Comparison of ENCODE assay signal across 10 cellular contexts in the genomic region with DNA sequence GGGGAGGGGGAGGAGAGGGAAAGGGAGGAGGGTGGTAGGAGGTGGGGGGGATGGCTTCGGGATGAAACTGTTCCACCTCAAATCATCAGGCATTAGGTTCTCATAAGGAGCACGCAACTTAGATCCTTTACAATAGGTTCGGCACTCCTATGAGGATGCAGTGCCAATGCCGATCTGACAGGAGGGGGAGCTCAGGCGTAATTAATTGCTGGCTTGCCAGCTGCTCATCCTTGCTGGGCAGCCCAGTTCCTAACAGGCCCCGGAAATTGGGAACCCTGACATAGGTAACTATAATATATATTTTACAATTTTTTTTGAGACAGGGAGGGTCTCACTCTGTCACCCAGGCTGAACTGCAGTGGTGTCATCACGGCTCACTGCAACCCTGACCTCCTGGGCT.
DNase-seq lines count a peak whose midpoint lies in the region; ATAC-seq and TF ChIP-seq lines count a peak whose summit lies in the region.
"Had no signal": no experiment of that assay in that cellular context is flagged by ENCODE, and none has a peak within 500 bp of the region (broad histone marks: within the 10 kb centered on the region; RNA-seq: fewer than 3 reads in every experiment).

No MANE protein-coding gene starts in this region.

- H3K4me1 ChIP-seq in RWPE2 (ENCODE audit: insufficient read depth, poor library complexity, severe bottlenecking) = no peaks in the 10 kb centered on the region
- no peaks in the 10 kb centered on the region for H3K4me1 ChIP-seq in upper lobe of right lung

- H3K27ac Mint-ChIP-seq in activated naive CD4-positive, alpha-beta T cell treated with anti-CD3 and anti-CD28 coated beads for 36 hours = no peak overlapping the region
- no peak overlapping the region for H3K27ac Mint-ChIP-seq in HFFc6
- H3K27ac Mint-ChIP-seq: mesothelial cell of epicardium had no signal

- ATAC-seq in RWPE2 (ENCODE audit: low read depth) = peak; percentile 83
- ATAC-seq in left ventricle myocardium superior = peak; percentile 79
- peak; percentile 62 for ATAC-seq in upper lobe of right lung
- no peak for ATAC-seq in GM19023 (IDR thresholded peaks at IDR 0.05; ENCODE audit: unreplicated experiment)

- peaks cover 3% of the 10 kb centered on the region for H3K4me1 Mint-ChIP-seq in activated naive CD4-positive, alpha-beta T cell treated with anti-CD3 and anti-CD28 coated beads for 36 hours (ENCODE audit: low read depth)
- H3K4me1 Mint-ChIP-seq in HFFc6 (ENCODE audit: low read depth) = no peaks in the 10 kb centered on the region
- H3K4me1 Mint-ChIP-seq: mesothelial cell of epicardium had no signal

- H3K36me3 Mint-ChIP-seq in activated naive CD4-positive, alpha-beta T cell treated with anti-CD3 and anti-CD28 coated beads for 36 hours (ENCODE audit: low read depth) = no peaks in the 10 kb centered on the region
- H3K36me3 Mint-ChIP-seq in HFFc6 (ENCODE audit: low read depth) = no peaks in the 10 kb centered on the region
- H3K36me3 Mint-ChIP-seq: mesothelial cell of epicardium had no signal

- intact Hi-C loops in activated naive CD4-positive, alpha-beta T cell treated with anti-CD3 and anti-CD28 coated beads for 36 hours (cut with micrococcal nuclease) = loop anchor here (5.0 to 10.0 kb wide), 3 partner anchors 93 to 523 kb away; a partner anchor contains a TSS
- intact Hi-C loops in left ventricle myocardium superior (cut with micrococcal nuclease) = no loop called here
- intact Hi-C loops in upper lobe of right lung (cut with DNase I) = loop anchor here (5.0 kb wide), 1 partner anchor 158 kb away; no protein-coding TSS in a partner anchor

- H3K36me3 ChIP-seq in RWPE2 (ENCODE audit: low read depth) (no peaks in the 10 kb centered on the region), upper lobe of right lung (no peaks in the 10 kb centered on the region)

- TF ChIP-seq CTCF in RWPE2 (IDR thresholded peaks at IDR 0.05; ENCODE audit: poor library complexity, severe bottlenecking) (peak; percentile 42), upper lobe of right lung (IDR thresholded peaks at IDR 0.05) (peak; percentile 37), HFFc6 (IDR thresholded peaks at IDR 0.05) (no peak)

- DNase-seq in activated naive CD4-positive, alpha-beta T cell treated with anti-CD3 and anti-CD28 coated beads for 36 hours = peak; percentile 12
- no peak for DNase-seq in activated naive CD4-positive, alpha-beta T cell treated with Interleukin-2 at 50 U/mL for 16 hours
- DNase-seq in RWPE2 (ENCODE audit: low spot score) = no peak
- peak; percentile 43 for DNase-seq in left ventricle myocardium superior
- DNase-seq in upper lobe of right lung = no peak
- DNase-seq in GF-D8 (lab: John Stamatoyannopoulos, UW) = no peak
- no peak for DNase-seq in HFFc6
- DNase-seq: activated T-cell treated with anti-CD3 and anti-CD28 coated beads, Interleukin-2, amount 50 U/mL, for 1 hour had no signal

- peaks cover 10% of the 10 kb centered on the region for H3K27me3 ChIP-seq in RWPE2 (ENCODE audit: insufficient read depth, poor library complexity, severe bottlenecking)
- peaks cover 5% of the 10 kb centered on the region for H3K27me3 ChIP-seq in upper lobe of right lung

- H3K27ac ChIP-seq in RWPE2 (ENCODE audit: poor library complexity, severe bottlenecking) = no peak overlapping the region
- no peak overlapping the region for H3K27ac ChIP-seq in upper lobe of right lung

- H3K4me3 ChIP-seq in RWPE2 (ENCODE audit: severe bottlenecking) (no peak overlapping the region), upper lobe of right lung (no peak overlapping the region)

- H3K27me3 Mint-ChIP-seq in activated naive CD4-positive, alpha-beta T cell treated with anti-CD3 and anti-CD28 coated beads for 36 hours (ENCODE audit: low read depth) = no peaks in the 10 kb centered on the region
- H3K27me3 Mint-ChIP-seq in HFFc6 (ENCODE audit: insufficient read depth) = no peaks in the 10 kb centered on the region; the same call in none of the 2 replicates

- H3K4me3 Mint-ChIP-seq in activated naive CD4-positive, alpha-beta T cell treated with anti-CD3 and anti-CD28 coated beads for 36 hours = no peak overlapping the region
- no peak overlapping the region for H3K4me3 Mint-ChIP-seq in HFFc6
- H3K4me3 Mint-ChIP-seq: mesothelial cell of epicardium had no signal

- no peaks in the 10 kb centered on the region for H3K9me3 ChIP-seq in RWPE2 (ENCODE audit: severe bottlenecking)
- no peaks in the 10 kb centered on the region for H3K9me3 ChIP-seq in upper lobe of right lung

- CTCF ChIA-PET in activated naive CD4-positive, alpha-beta T cell treated with anti-CD3 and anti-CD28 coated beads for 36 hours (lab: Charles Lee) = interaction anchor here (0.6 to 1.4 kb wide), 4 partner anchors 73 to 258 kb away, joined by 3 to 5 read pairs (median 3); a partner anchor contains a TSS

- no peaks in the 10 kb centered on the region for H3K9me3 Mint-ChIP-seq in activated naive CD4-positive, alpha-beta T cell treated with anti-CD3 and anti-CD28 coated beads for 36 hours
- no peaks in the 10 kb centered on the region; the same call in 1 of the 2 replicates for H3K9me3 Mint-ChIP-seq in HFFc6
- H3K9me3 Mint-ChIP-seq: mesothelial cell of epicardium had no signal

Comparison
In these comparisons a context has a peak if more than half of its experiments do, and no peak if none do; other contexts are left out.
1. DNase-seq: peak in activated naive CD4-positive, alpha-beta T cell treated with anti-CD3 and anti-CD28 coated beads for 36 hours (single experiment) and left ventricle myocardium superior (single experiment); none in activated naive CD4-positive, alpha-beta T cell treated with Interleukin-2 at 50 U/mL for 16 hours (single experiment), RWPE2 (single experiment), upper lobe of right lung (single experiment), GF-D8 (single experiment) and HFFc6 (single experiment).